8 cellular contexts compared by ENCODE assay signal in genomic region chr5:143014017-143014651, GRCh38.
A peak's percentile ranks its signal among the peaks of the same experiment; 100 is the strongest.
DNase-seq lines count a peak whose midpoint lies in the region; ATAC-seq, FAIRE-seq and TF ChIP-seq lines count a peak whose summit lies in the region.

No MANE protein-coding gene starts in this region.

- H3K36me3 ChIP-seq in heart left ventricle = peaks cover 0 to 25% (median 0%) of the 10 kb centered on the region in 9 donors
- H3K36me3 ChIP-seq in PC-9 (ENCODE audit: low read depth) = no peaks in the 10 kb centered on the region
- H3K36me3 ChIP-seq in esophagus muscularis mucosa = peaks cover 0 to 18% (median 4%) of the 10 kb centered on the region in 4 donors

- ATAC-seq in heart left ventricle (peak in 3 of 4 donors; percentile 45 to 55 (median 54)), GM18511 (IDR thresholded peaks at IDR 0.05; ENCODE audit: unreplicated experiment) (no peak), GM19452 (IDR thresholded peaks at IDR 0.05; ENCODE audit: unreplicated experiment) (no peak)

- H3K27ac ChIP-seq in heart left ventricle (no peak overlapping the region), PC-9 (no peak overlapping the region), esophagus muscularis mucosa (replicated peaks in 1 of 4) (no peak overlapping the region)

- intact Hi-C loops in heart left ventricle (cut with DNase I) (loop anchor here in 3 of 10 donors (5.0 to 10.0 kb wide), 2 partner anchors 388 to 811 kb away; partner anchors contain the start of gene NR3C1 (in 1 of the 3)), cardiac septum (cut with DNase I) (no loop called here), PC-9 (cut with micrococcal nuclease; ENCODE audit: unreplicated experiment) (no loop called here), esophagus muscularis mucosa (cut with DNase I) (no loop called here)

- H4K20me1 ChIP-seq in PC-9 (ENCODE audit: insufficient read depth) = no peaks in the 10 kb centered on the region

- POLR2A ChIA-PET in PC-9 (lab: Charles Lee; ENCODE audit: unreplicated experiment) = no interaction called here

- CTCF ChIA-PET in PC-9 (lab: Charles Lee) = no interaction called here

- peak in 3 of 5 donors; percentile 34 to 44 (median 41) for DNase-seq in heart left ventricle
- no peak for DNase-seq in cardiac septum (ENCODE audit: low spot score)
- no peak for DNase-seq in PC-9
- DNase-seq in esophagus muscularis mucosa (ENCODE audit: extremely low spot score) = no peak
- DNase-seq in stimulated activated CD8-positive, alpha-beta memory T cell treated with anti-CD3 and anti-CD28 coated beads, Interleukin-4, amount 100 ng/mL, for 48 hours = peak; percentile 68
- no peak for DNase-seq in frontal cortex (ENCODE audit: low spot score in 2 of 2)

- BruUV-seq in PC-9 (replicated peaks; lab: Mats Ljungman, UMichigan) = no TSS peak

- no peak overlapping the region for H3K4me3 ChIP-seq in heart left ventricle
- H3K4me3 ChIP-seq in PC-9 = no peak overlapping the region
- H3K4me3 ChIP-seq in esophagus muscularis mucosa = no peak overlapping the region

- TF ChIP-seq POLR2A in heart left ventricle (IDR thresholded peaks at IDR 0.05) (no peak), esophagus muscularis mucosa (IDR thresholded peaks at IDR 0.05; ENCODE audit: low read depth) (no peak)

- H2AFZ ChIP-seq in PC-9 = no peak overlapping the region

- no peak for FAIRE-seq in frontal cortex (lab: Jason Lieb, UNC)

- TF ChIP-seq CTCF in heart left ventricle (IDR thresholded peaks at IDR 0.05) (peak in 11 of 12 donors; percentile 13 to 55 (median 35)), PC-9 (conservative IDR thresholded peaks at IDR 0.05) (peak; percentile 48), esophagus muscularis mucosa (IDR thresholded peaks at IDR 0.05) (peak; percentile 12 to 31 (median 18))

- H3K27me3 ChIP-seq in heart left ventricle (no peaks in the 10 kb centered on the region), PC-9 (ENCODE audit: insufficient read depth, low read depth) (no peaks in the 10 kb centered on the region), esophagus muscularis mucosa (no peaks in the 10 kb centered on the region)

- H3K4me1 ChIP-seq in heart left ventricle (peaks cover 0 to 24% (median 4%) of the 10 kb centered on the region in 12 donors), PC-9 (replicated peaks; ENCODE audit: insufficient read depth) (no peaks in the 10 kb centered on the region), esophagus muscularis mucosa (peaks cover 0 to 7% (median 3%) of the 10 kb centered on the region in 4 donors)

- no peak overlapping the region for H3K4me2 ChIP-seq in PC-9

- H3K9me3 ChIP-seq in heart left ventricle (peaks cover 0 to 6% (median 0%) of the 10 kb centered on the region in 12 donors), PC-9 (ENCODE audit: insufficient read depth, low read depth) (no peaks in the 10 kb centered on the region), esophagus muscularis mucosa (peaks cover 0 to 5% (median 0%) of the 10 kb centered on the region in 4 donors)

- H3K79me2 ChIP-seq in PC-9 (ENCODE audit: low read depth) = no peaks in the 10 kb centered on the region

- no peaks in the 10 kb centered on the region for H3K9me2 ChIP-seq in PC-9 (ENCODE audit: insufficient read depth)

- no peak for TF ChIP-seq EP300 in esophagus muscularis mucosa (IDR thresholded peaks at IDR 0.05)

- WGBS in heart left ventricle, 4 donors = 63 to 76% (median 72%) methylated on average over 12 of the region's 12 CpGs
- 85% methylated on average over 12 of the region's 12 CpGs for WGBS in esophagus muscularis mucosa

- H3F3A ChIP-seq in PC-9 (ENCODE audit: insufficient read depth, low read depth) = peaks cover 4% of the 10 kb centered on the region; the same call in 1 of the 2 replicates

Comparison
In these comparisons a context has a peak if more than half of its experiments do, and no peak if none do; other contexts are left out.
1. DNase-seq: peak in heart left ventricle (3 of 5) and stimulated activated CD8-positive, alpha-beta memory T cell treated with anti-CD3 and anti-CD28 coated beads, Interleukin-4, amount 100 ng/mL, for 48 hours (single experiment); none in cardiac septum (single experiment), PC-9 (0 of 2), esophagus muscularis mucosa (single experiment) and frontal cortex (0 of 2).
2. ATAC-seq: peak in heart left ventricle (3 of 4); none in GM18511 (single experiment) and GM19452 (single experiment).
3. Peak in every context shown above with its lines, with median percentiles within 50 percentile points of each other: CTCF ChIP-seq.